8 cellular contexts compared by ENCODE assay signal in genomic region chr17:3963214-3964201, GRCh38. TPM values are rescaled to one million over a fixed set of nuclear protein-coding genes. Genes with fewer than 3 reads are reported as not detected.
A peak's percentile ranks its signal among the peaks of the same experiment; 100 is the strongest.
DNase-seq lines count a peak whose midpoint lies in the region; ATAC-seq and TF ChIP-seq lines count a peak whose summit lies in the region.

No MANE protein-coding gene starts in this region.

- H3K27ac ChIP-seq in CD8-positive, alpha-beta T cell (ENCODE audit: low read depth, low read length) = peak overlapping the region; percentile 76
- H3K27ac ChIP-seq in right lobe of liver = peak overlapping the region in 1 of 3 donors; percentile 51

- H3K4me3 ChIP-seq in CD8-positive, alpha-beta T cell (ENCODE audit: low read depth, low read length) = peak overlapping the region; percentile 83
- peak overlapping the region; percentile 26 to 44 (median 29) for H3K4me3 ChIP-seq in right lobe of liver

- H3K4me1 ChIP-seq in CD8-positive, alpha-beta T cell (ENCODE audit: insufficient read depth, low read length) = peaks cover 52% of the 10 kb centered on the region
- H3K4me1 ChIP-seq in right lobe of liver = peaks cover 0 to 19% (median 4%) of the 10 kb centered on the region in 4 donors

- peak; percentile 31 to 88 (median 76) for DNase-seq in CD8-positive, alpha-beta T cell
- DNase-seq in NOMO-1 treated with DMSO at 0.1 percent for 48 hours (lab: John Stamatoyannopoulos, UW; ENCODE audit: unreplicated experiment) (peak; percentile 56), right lobe of liver (peak in 1 of 3 donors; percentile 62), NCI-H2029 treated with DMSO at 0.1 percent for 48 hours (lab: John Stamatoyannopoulos, UW) (no peak), NCI-H2227 treated with DMSO at 0.1 percent for 48 hours (lab: John Stamatoyannopoulos, UW) (no peak)
- DNase-seq in activated T-helper 1 cell treated with anti-CD3 and anti-CD28 coated beads, Interleukin-2, amount 50 U/mL, for 16 hours (ENCODE audit: low read depth in 1 of 2, low spot score in 1 of 2) = peak; percentile 42 to 48
- DNase-seq in stimulated activated CD8-positive, alpha-beta memory T cell treated with anti-CD3 and anti-CD28 coated beads, Interleukin-7, amount 100 ng/mL, for 4 hours (ENCODE audit: low read depth in 2 of 2) = peak; percentile 38 to 57

- no peaks in the 10 kb centered on the region for H3K9me3 Mint-ChIP-seq in CD8-positive, alpha-beta T cell

- H3K27ac Mint-ChIP-seq in CD8-positive, alpha-beta T cell = peak overlapping the region; percentile 89

- TF ChIP-seq CTCF in CD8-positive, alpha-beta T cell (IDR thresholded peaks at IDR 0.05) = no peak
- no peak for TF ChIP-seq CTCF in right lobe of liver (IDR thresholded peaks at IDR 0.05)

- H3K4me3 Mint-ChIP-seq in CD8-positive, alpha-beta T cell = peak overlapping the region; percentile 85

- CTCF ChIA-PET in CD8-positive, alpha-beta T cell (lab: Charles Lee) = interaction anchor here (0.6 to 4.5 kb wide), 4 partner anchors 16 to 92 kb away, joined by 3 to 26 read pairs (median 6); no protein-coding TSS in a partner anchor

- peaks cover 17% of the 10 kb centered on the region for H3K36me3 Mint-ChIP-seq in CD8-positive, alpha-beta T cell

- no peak for TF ChIP-seq POLR2A in right lobe of liver (IDR thresholded peaks at IDR 0.05)

- intact Hi-C loops in CD8-positive, alpha-beta T cell (cut with DNase I, micrococcal nuclease) = loop anchor here (1.0 to 5.0 kb wide), 12 partner anchors 15 to 1151 kb away; partner anchors contain the start of genes CAMKK1 (in 2 of the 2), CYB5D2 (in 2 of the 2), NCBP3 (in 2 of the 2) and ZZEF1 (in 2 of the 2)
- intact Hi-C loops in right lobe of liver (cut with DNase I) = no loop called here

- H3K36me3 ChIP-seq in CD8-positive, alpha-beta T cell (ENCODE audit: insufficient read depth, low read length) = peaks cover 3% of the 10 kb centered on the region
- H3K36me3 ChIP-seq in right lobe of liver = no peaks in the 10 kb centered on the region

- POLR2A ChIA-PET in CD8-positive, alpha-beta T cell (lab: Charles Lee) = interaction anchor here (0.7 to 1.3 kb wide), 5 partner anchors 9 to 179 kb away, joined by 3 to 5 read pairs (median 4); partner anchors contain the start of genes CAMKK1, CYB5D2, P2RX1 and ZZEF1

- no peaks in the 10 kb centered on the region for H3K27me3 Mint-ChIP-seq in CD8-positive, alpha-beta T cell (ENCODE audit: low read depth)

- H3K9me3 ChIP-seq in CD8-positive, alpha-beta T cell (ENCODE audit: low read length) = no peaks in the 10 kb centered on the region
- no peaks in the 10 kb centered on the region for H3K9me3 ChIP-seq in right lobe of liver

- WGBS in right lobe of liver (ENCODE audit: insufficient coverage, low coverage, low lambda C conversion rate, missing lambda C conversion rate) = 22% methylated on average over 4 of the region's 64 CpGs

- peak; percentile 44 for ATAC-seq in CD8-positive, alpha-beta T cell
- ATAC-seq in GM21529 (IDR thresholded peaks at IDR 0.05; ENCODE audit: unreplicated experiment) (peak; percentile 5), right lobe of liver (peak in 1 of 4 donors; percentile 8)

- H3K4me1 Mint-ChIP-seq in CD8-positive, alpha-beta T cell (ENCODE audit: low read depth) = peaks cover 53% of the 10 kb centered on the region

- H3K27me3 ChIP-seq in CD8-positive, alpha-beta T cell (ENCODE audit: insufficient read depth, low read length) = no peaks in the 10 kb centered on the region
- no peaks in the 10 kb centered on the region for H3K27me3 ChIP-seq in right lobe of liver

RNA-seq across cellular contexts. Expression of gene ATP2A3, which starts 0.7 kb away (rescaled TPM):
- 100 to 1,000 TPM; 197 to 200 TPM for total RNA-seq in CD8-positive, alpha-beta T cell
- 1 to 10 TPM; 1.5 to 4.3 (median 2.3) TPM for total RNA-seq in right lobe of liver

RNA-seq across cellular contexts. Expression of gene P2RX1, which starts 47.2 kb away (rescaled TPM):
- under 1 TPM; 0.67 to 0.95 TPM for total RNA-seq in CD8-positive, alpha-beta T cell
- under 1 TPM in 5 of 6 experiments, not detected in 1; 0.50 to 0.78 (median 0.58) TPM for total RNA-seq in right lobe of liver

Comparison
In these comparisons a context has a peak if more than half of its experiments do, and no peak if none do; other contexts are left out.
1. DNase-seq: peak in CD8-positive, alpha-beta T cell (7 of 7), NOMO-1 treated with DMSO at 0.1 percent for 48 hours (single experiment), activated T-helper 1 cell treated with anti-CD3 and anti-CD28 coated beads, Interleukin-2, amount 50 U/mL, for 16 hours (2 of 2) and stimulated activated CD8-positive, alpha-beta memory T cell treated with anti-CD3 and anti-CD28 coated beads, Interleukin-7, amount 100 ng/mL, for 4 hours (2 of 2); none in NCI-H2029 treated with DMSO at 0.1 percent for 48 hours (single experiment) and NCI-H2227 treated with DMSO at 0.1 percent for 48 hours (single experiment).
2. RNA of gene ATP2A3, which starts 0.7 kb away (total RNA-seq): 197 to 200 TPM in CD8-positive, alpha-beta T cell; 1.5 to 4.3 TPM in right lobe of liver; every median in the first group is over 10 times any median in the second.
3. intact Hi-C loops: an anchor here in CD8-positive, alpha-beta T cell (1.0 to 5.0 kb wide); none called in right lobe of liver.